10 cellular contexts compared by ENCODE assay signal in genomic region chr5:173572431-173573125, GRCh38. TPM values are rescaled to one million over a fixed set of nuclear protein-coding genes. Genes with fewer than 3 reads are reported as not detected.
DNase-seq lines count a peak whose midpoint lies in the region; ATAC-seq and TF ChIP-seq lines count a peak whose summit lies in the region.
"Had no signal": no experiment of that assay in that cellular context is flagged by ENCODE, and none has a peak within 500 bp of the region (broad histone marks: within the 10 kb centered on the region; RNA-seq: fewer than 3 reads in every experiment).

No MANE protein-coding gene starts in this region.

- H3K9me3 ChIP-seq in naive thymus-derived CD4-positive, alpha-beta T cell (ENCODE audit: control insufficient read depth in 2 of 3, low read length in 3 of 3) = no peaks in the 10 kb centered on the region

- peak overlapping the region in 7 of 10 donors; percentile 9 to 62 (median 33) for H3K4me3 Mint-ChIP-seq in naive thymus-derived CD4-positive, alpha-beta T cell
- H3K4me3 Mint-ChIP-seq: CD8-positive, alpha-beta T cell; stimulated activated memory B cell treated with anti-CD40 and anti-IgM and Interleukin-4, amounts not matched to agents 10 μg/mL and 1 μg/mL and 100 μg/mL, for 72 hours had no signal

- DNase-seq in AG10803 (ENCODE audit: low read depth) = peak; percentile 55
- peak; percentile 82 for DNase-seq in M059J (ENCODE audit: low read depth)
- DNase-seq in coronary artery (ENCODE audit: low spot score) = no peak
- no peak for DNase-seq in naive thymus-derived CD4-positive, alpha-beta T cell
- no peak for DNase-seq in effector CD4-positive, alpha-beta T cell
- no peak for DNase-seq in activated gamma-delta T cell (lab: John Stamatoyannopoulos, UW)
- no peak for DNase-seq in activated CD4-positive, CD25-positive, alpha-beta regulatory T cell (lab: John Stamatoyannopoulos, UW)
- DNase-seq in DMS 273 (lab: John Stamatoyannopoulos, UW; ENCODE audit: unreplicated experiment) = no peak

- H3K4me1 Mint-ChIP-seq in naive thymus-derived CD4-positive, alpha-beta T cell = peaks cover 5 to 10% (median 6%) of the 10 kb centered on the region in 7 donors

- no peaks in the 10 kb centered on the region for H3K4me1 ChIP-seq in naive thymus-derived CD4-positive, alpha-beta T cell (ENCODE audit: control insufficient read depth in 2 of 2, insufficient read depth in 2 of 2, low read length in 2 of 2)

- H3K36me3 ChIP-seq in naive thymus-derived CD4-positive, alpha-beta T cell (ENCODE audit: control insufficient read depth in 2 of 3, insufficient read depth in 3 of 3, low read length in 3 of 3) = no peaks in the 10 kb centered on the region

- H3K4me3 ChIP-seq in AG10803 (ENCODE audit: low read length) (peak overlapping the region; percentile 50), coronary artery (peak overlapping the region; percentile 56)
- H3K4me3 ChIP-seq in naive thymus-derived CD4-positive, alpha-beta T cell (ENCODE audit: low read length) = no peak overlapping the region

- H3K27me3 Mint-ChIP-seq in naive thymus-derived CD4-positive, alpha-beta T cell = peaks cover 16 to 30% (median 26%) of the 10 kb centered on the region in 5 donors

- H3K36me3 Mint-ChIP-seq in naive thymus-derived CD4-positive, alpha-beta T cell = peaks cover 0 to 9% (median 0%) of the 10 kb centered on the region in 5 donors
- H3K36me3 Mint-ChIP-seq: CD8-positive, alpha-beta T cell; stimulated activated memory B cell treated with anti-CD40 and anti-IgM and Interleukin-4, amounts not matched to agents 10 μg/mL and 1 μg/mL and 100 μg/mL, for 72 hours had no signal

- peak overlapping the region in 1 of 9 donors; percentile 72 for H3K27ac Mint-ChIP-seq in naive thymus-derived CD4-positive, alpha-beta T cell
- H3K27ac Mint-ChIP-seq: CD8-positive, alpha-beta T cell; stimulated activated memory B cell treated with anti-CD40 and anti-IgM and Interleukin-4, amounts not matched to agents 10 μg/mL and 1 μg/mL and 100 μg/mL, for 72 hours had no signal

- no peak overlapping the region for H3K27ac ChIP-seq in coronary artery
- H3K27ac ChIP-seq in naive thymus-derived CD4-positive, alpha-beta T cell (ENCODE audit: low read depth, low read length) = no peak overlapping the region

- ATAC-seq in naive thymus-derived CD4-positive, alpha-beta T cell = no peak

- peaks cover 0 to 15% (median 5%) of the 10 kb centered on the region in 11 donors for H3K9me3 Mint-ChIP-seq in naive thymus-derived CD4-positive, alpha-beta T cell

- CTCF ChIA-PET in naive thymus-derived CD4-positive, alpha-beta T cell (lab: Charles Lee) = interaction anchor here (0.6 to 1.3 kb wide), 5 partner anchors 11 to 401 kb away, joined by 3 to 5 read pairs (median 3); no protein-coding TSS in a partner anchor

- intact Hi-C loops in naive thymus-derived CD4-positive, alpha-beta T cell (cut with micrococcal nuclease) = loop anchor here (1.0 to 10.0 kb wide), 2 partner anchors 278 to 858 kb away; no protein-coding TSS in a partner anchor

- POLR2A ChIA-PET in naive thymus-derived CD4-positive, alpha-beta T cell (lab: Charles Lee) = no interaction called here

- TF ChIP-seq CTCF in AG10803 (conservative IDR thresholded peaks at IDR 0.05; ENCODE audit: low read length) (0 out of 2 replicates have a peak, but pooled peaks have one; percentile 4), coronary artery (IDR thresholded peaks at IDR 0.05) (no peak)

- H3K27me3 ChIP-seq in naive thymus-derived CD4-positive, alpha-beta T cell (ENCODE audit: control insufficient read depth in 2 of 2, insufficient read depth in 2 of 2, low read length in 2 of 2) = peaks cover 0 to 6% of the 10 kb centered on the region in 2 donors

RNA-seq across cellular contexts. Expression of gene BOD1, which starts 43.9 kb away (rescaled TPM):
- 62.8 and 94.7 TPM in 2 replicates for total RNA-seq in M059J (2014; rRNA removed; shearing (Covaris generic))
- 10 to 100 TPM; 23.2 to 50.2 (median 31.7) TPM for total RNA-seq in naive thymus-derived CD4-positive, alpha-beta T cell
- 10 to 100 TPM; 18.1 to 23.0 TPM for polyA plus RNA-seq in naive thymus-derived CD4-positive, alpha-beta T cell

Comparison
In these comparisons a context has a peak if more than half of its experiments do, and no peak if none do; other contexts are left out.
1. DNase-seq: peak in AG10803 (single experiment) and M059J (single experiment); none in coronary artery (single experiment), naive thymus-derived CD4-positive, alpha-beta T cell (0 of 9), effector CD4-positive, alpha-beta T cell (single experiment), activated gamma-delta T cell (single experiment), activated CD4-positive, CD25-positive, alpha-beta regulatory T cell (0 of 4) and DMS 273 (single experiment).